ENCODE assay signal across 1 cellular context in the genomic region with DNA sequence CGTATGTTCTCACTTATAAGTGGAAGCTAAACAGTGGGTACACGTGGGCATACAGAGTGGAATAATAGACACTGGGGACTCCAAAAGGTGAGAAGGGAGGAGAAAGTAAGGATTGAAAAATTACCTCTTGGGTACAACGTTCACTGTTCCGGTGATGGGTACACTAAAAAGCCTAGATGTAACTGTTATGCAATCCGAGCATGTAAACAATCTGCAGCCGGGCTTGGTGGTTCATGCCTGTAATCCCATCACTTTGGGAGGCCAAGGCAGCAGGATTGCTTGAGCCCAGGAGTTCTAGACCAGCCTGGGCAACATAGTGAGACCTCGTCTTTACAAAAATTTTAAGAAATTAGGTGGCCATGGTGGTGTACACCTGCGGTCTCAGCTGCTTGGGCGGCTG.
A peak's percentile ranks its signal among the peaks of the same experiment; 100 is the strongest.
TF ChIP-seq lines count a peak whose summit lies in the region.

No MANE protein-coding gene starts in this region.

TF ChIP-seq in HepG2, 621 proteins besides CTCF, POLR2A, EP300 and RAD21 (continued from another document and continues in another):
- TF ChIP-seq, protein P1, sequence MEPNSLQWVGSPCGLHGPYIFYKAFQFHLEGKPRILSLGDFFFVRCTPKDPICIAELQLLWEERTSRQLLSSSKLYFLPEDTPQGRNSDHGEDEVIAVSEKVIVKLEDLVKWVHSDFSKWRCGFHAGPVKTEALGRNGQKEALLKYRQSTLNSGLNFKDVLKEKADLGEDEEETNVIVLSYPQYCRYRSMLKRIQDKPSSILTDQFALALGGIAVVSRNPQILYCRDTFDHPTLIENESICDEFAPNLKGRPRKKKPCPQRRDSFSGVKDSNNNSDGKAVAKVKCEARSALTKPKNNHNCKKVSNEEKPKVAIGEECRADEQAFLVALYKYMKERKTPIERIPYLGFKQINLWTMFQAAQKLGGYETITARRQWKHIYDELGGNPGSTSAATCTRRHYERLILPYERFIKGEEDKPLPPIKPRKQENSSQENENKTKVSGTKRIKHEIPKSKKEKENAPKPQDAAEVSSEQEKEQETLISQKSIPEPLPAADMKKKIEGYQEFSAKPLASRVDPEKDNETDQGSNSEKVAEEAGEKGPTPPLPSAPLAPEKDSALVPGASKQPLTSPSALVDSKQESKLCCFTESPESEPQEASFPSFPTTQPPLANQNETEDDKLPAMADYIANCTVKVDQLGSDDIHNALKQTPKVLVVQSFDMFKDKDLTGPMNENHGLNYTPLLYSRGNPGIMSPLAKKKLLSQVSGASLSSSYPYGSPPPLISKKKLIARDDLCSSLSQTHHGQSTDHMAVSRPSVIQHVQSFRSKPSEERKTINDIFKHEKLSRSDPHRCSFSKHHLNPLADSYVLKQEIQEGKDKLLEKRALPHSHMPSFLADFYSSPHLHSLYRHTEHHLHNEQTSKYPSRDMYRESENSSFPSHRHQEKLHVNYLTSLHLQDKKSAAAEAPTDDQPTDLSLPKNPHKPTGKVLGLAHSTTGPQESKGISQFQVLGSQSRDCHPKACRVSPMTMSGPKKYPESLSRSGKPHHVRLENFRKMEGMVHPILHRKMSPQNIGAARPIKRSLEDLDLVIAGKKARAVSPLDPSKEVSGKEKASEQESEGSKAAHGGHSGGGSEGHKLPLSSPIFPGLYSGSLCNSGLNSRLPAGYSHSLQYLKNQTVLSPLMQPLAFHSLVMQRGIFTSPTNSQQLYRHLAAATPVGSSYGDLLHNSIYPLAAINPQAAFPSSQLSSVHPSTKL (CRISPR knock-in tag; IDR thresholded peaks at IDR 0.05), result peak; percentile 90
- TF ChIP-seq HMG20A (CRISPR knock-in tag; IDR thresholded peaks at IDR 0.05; ENCODE audit: borderline replicate concordance) (peak; percentile 75; the same call in 1 of the 2 replicates), PTBP1 (IDR thresholded peaks at IDR 0.05; ENCODE audit: low read depth, low read length, poor library complexity, severe bottlenecking) (no peak), ONECUT2 (CRISPR knock-in tag; IDR thresholded peaks at IDR 0.05) (no peak), POLR2AphosphoS2 (IDR thresholded peaks at IDR 0.05; ENCODE audit: low read depth, low read length) (no peak), RARG (CRISPR knock-in tag; IDR thresholded peaks at IDR 0.05; ENCODE audit: low read depth) (no peak), ZFP36 (IDR thresholded peaks at IDR 0.05; ENCODE audit: borderline replicate concordance, low read depth, low read length, partially characterized antibody) (no peak), SOX6 (IDR thresholded peaks at IDR 0.05) (no peak), SOX6 (CRISPR knock-in tag; IDR thresholded peaks at IDR 0.05) (peak; percentile 62), MEIS2 (CRISPR knock-in tag; IDR thresholded peaks at IDR 0.05) (0 out of 2 replicates have a peak, but pooled peaks have one; percentile 42), ZNF501 (CRISPR knock-in tag; IDR thresholded peaks at IDR 0.05) (no peak), SNAI1 (CRISPR knock-in tag; IDR thresholded peaks at IDR 0.05; ENCODE audit: borderline replicate concordance) (no peak), TARDBP (CRISPR knock-in tag; IDR thresholded peaks at IDR 0.05) (no peak; the same call in 1 of the 2 replicates), PRMT3 (CRISPR knock-in tag; IDR thresholded peaks at IDR 0.05; ENCODE audit: borderline replicate concordance, low read depth) (no peak), ZNF138 (CRISPR knock-in tag; IDR thresholded peaks at IDR 0.05; ENCODE audit: low read depth) (no peak), ZNF724P (CRISPR knock-in tag; IDR thresholded peaks at IDR 0.05; ENCODE audit: borderline replicate concordance) (no peak), ZBTB1 (CRISPR knock-in tag; IDR thresholded peaks at IDR 0.05; ENCODE audit: borderline replicate concordance) (no peak), THAP11 (CRISPR knock-in tag; IDR thresholded peaks at IDR 0.05) (peak; percentile 31; the same call in 1 of the 2 replicates), MED13 (CRISPR knock-in tag; IDR thresholded peaks at IDR 0.05) (no peak), NCOA2 (CRISPR knock-in tag; IDR thresholded peaks at IDR 0.05) (peak; percentile 43; the same call in 1 of the 2 replicates), CHD4 (IDR thresholded peaks at IDR 0.05; ENCODE audit: borderline replicate concordance, low read length) (no peak), BHLHE40 (IDR thresholded peaks at IDR 0.05; ENCODE audit: low read length) (no peak), GFI1 (CRISPR knock-in tag; IDR thresholded peaks at IDR 0.05; ENCODE audit: borderline replicate concordance) (peak; percentile 41; the same call in 1 of the 2 replicates), ZNF30 (CRISPR knock-in tag; IDR thresholded peaks at IDR 0.05) (no peak), CREB1 (IDR thresholded peaks at IDR 0.05) (no peak), CREB1 (CRISPR knock-in tag; IDR thresholded peaks at IDR 0.05) (no peak), AHR (CRISPR knock-in tag; IDR thresholded peaks at IDR 0.05) (no peak), ZNF251 (CRISPR knock-in tag; IDR thresholded peaks at IDR 0.05) (no peak), TCF7 (IDR thresholded peaks at IDR 0.05; ENCODE audit: low read depth) (no peak), ZNF121 (CRISPR knock-in tag; IDR thresholded peaks at IDR 0.05) (peak; percentile 86), KMT2B (CRISPR knock-in tag; IDR thresholded peaks at IDR 0.05) (no peak), ZNF552 (CRISPR knock-in tag; IDR thresholded peaks at IDR 0.05; ENCODE audit: borderline replicate concordance) (no peak), CBFB (CRISPR knock-in tag; IDR thresholded peaks at IDR 0.05) (no peak), ZSCAN30 (CRISPR knock-in tag; IDR thresholded peaks at IDR 0.05) (0 out of 2 replicates have a peak, but pooled peaks have one; percentile 33), RCOR2 (CRISPR knock-in tag; IDR thresholded peaks at IDR 0.05) (peak; percentile 84), YEATS4 (CRISPR knock-in tag; IDR thresholded peaks at IDR 0.05; ENCODE audit: borderline replicate concordance) (no peak), SIX4 (CRISPR knock-in tag; IDR thresholded peaks at IDR 0.05) (no peak), FOXA3 (CRISPR knock-in tag; IDR thresholded peaks at IDR 0.05) (peak; percentile 85), ZNF547 (CRISPR knock-in tag; IDR thresholded peaks at IDR 0.05) (no peak), DR1 (CRISPR knock-in tag; IDR thresholded peaks at IDR 0.05) (no peak), ZNF629 (CRISPR knock-in tag; conservative IDR thresholded peaks at IDR 0.05) (peak; percentile 90), ZNF678 (CRISPR knock-in tag; IDR thresholded peaks at IDR 0.05) (no peak), MEF2D (CRISPR knock-in tag; IDR thresholded peaks at IDR 0.05) (no peak), ESRRA (CRISPR knock-in tag; IDR thresholded peaks at IDR 0.05; ENCODE audit: low read depth) (0 out of 2 replicates have a peak, but pooled peaks have one; percentile 44), HNF4G (IDR thresholded peaks at IDR 0.05; ENCODE audit: borderline replicate concordance, low read depth, low read length) (peak; percentile 55; the same call in 1 of the 2 replicates), HNF4G (CRISPR knock-in tag; IDR thresholded peaks at IDR 0.05; ENCODE audit: borderline replicate concordance, low read depth) (no peak), ZNF564 (CRISPR knock-in tag; IDR thresholded peaks at IDR 0.05) (no peak), ZNF709 (CRISPR knock-in tag; IDR thresholded peaks at IDR 0.05) (peak; percentile 54; the same call in 1 of the 2 replicates), SOX5 (CRISPR knock-in tag; IDR thresholded peaks at IDR 0.05; ENCODE audit: borderline replicate concordance) (peak; percentile 15; the same call in 1 of the 2 replicates), NFKBIZ (CRISPR knock-in tag; IDR thresholded peaks at IDR 0.05) (no peak), THYN1 (CRISPR knock-in tag; IDR thresholded peaks at IDR 0.05; ENCODE audit: borderline replicate concordance, low read depth) (no peak), ZNF230 (CRISPR knock-in tag; IDR thresholded peaks at IDR 0.05) (no peak), FOXJ3 (CRISPR knock-in tag; IDR thresholded peaks at IDR 0.05; ENCODE audit: borderline replicate concordance) (peak; percentile 82; the same call in 1 of the 2 replicates), HDAC1 (CRISPR knock-in tag; IDR thresholded peaks at IDR 0.05) (peak; percentile 71), PHF8 (CRISPR knock-in tag; IDR thresholded peaks at IDR 0.05) (no peak), FOXO1 (CRISPR knock-in tag; IDR thresholded peaks at IDR 0.05) (peak; percentile 84), GABPB1 (CRISPR knock-in tag; IDR thresholded peaks at IDR 0.05) (0 out of 2 replicates have a peak, but pooled peaks have one; percentile 15), HOXD1 (CRISPR knock-in tag; IDR thresholded peaks at IDR 0.05) (0 out of 2 replicates have a peak, but pooled peaks have one; percentile 42), SNAPC2 (CRISPR knock-in tag; IDR thresholded peaks at IDR 0.05) (no peak), ZSCAN25 (CRISPR knock-in tag; IDR thresholded peaks at IDR 0.05) (no peak), ELF1 (CRISPR knock-in tag; IDR thresholded peaks at IDR 0.05) (no peak), ZFP36L2 (CRISPR knock-in tag; IDR thresholded peaks at IDR 0.05) (no peak), BCL6 (CRISPR knock-in tag; IDR thresholded peaks at IDR 0.05) (peak; percentile 85), SETDB1 (CRISPR knock-in tag; IDR thresholded peaks at IDR 0.05; ENCODE audit: borderline replicate concordance) (no peak), ZNF776 (CRISPR knock-in tag; IDR thresholded peaks at IDR 0.05) (no peak)
- TF ChIP-seq, protein P2, sequence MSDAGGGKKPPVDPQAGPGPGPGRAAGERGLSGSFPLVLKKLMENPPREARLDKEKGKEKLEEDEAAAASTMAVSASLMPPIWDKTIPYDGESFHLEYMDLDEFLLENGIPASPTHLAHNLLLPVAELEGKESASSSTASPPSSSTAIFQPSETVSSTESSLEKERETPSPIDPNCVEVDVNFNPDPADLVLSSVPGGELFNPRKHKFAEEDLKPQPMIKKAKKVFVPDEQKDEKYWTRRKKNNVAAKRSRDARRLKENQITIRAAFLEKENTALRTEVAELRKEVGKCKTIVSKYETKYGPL (CRISPR knock-in tag; IDR thresholded peaks at IDR 0.05), result peak; percentile 95
- TF ChIP-seq, protein P3, sequence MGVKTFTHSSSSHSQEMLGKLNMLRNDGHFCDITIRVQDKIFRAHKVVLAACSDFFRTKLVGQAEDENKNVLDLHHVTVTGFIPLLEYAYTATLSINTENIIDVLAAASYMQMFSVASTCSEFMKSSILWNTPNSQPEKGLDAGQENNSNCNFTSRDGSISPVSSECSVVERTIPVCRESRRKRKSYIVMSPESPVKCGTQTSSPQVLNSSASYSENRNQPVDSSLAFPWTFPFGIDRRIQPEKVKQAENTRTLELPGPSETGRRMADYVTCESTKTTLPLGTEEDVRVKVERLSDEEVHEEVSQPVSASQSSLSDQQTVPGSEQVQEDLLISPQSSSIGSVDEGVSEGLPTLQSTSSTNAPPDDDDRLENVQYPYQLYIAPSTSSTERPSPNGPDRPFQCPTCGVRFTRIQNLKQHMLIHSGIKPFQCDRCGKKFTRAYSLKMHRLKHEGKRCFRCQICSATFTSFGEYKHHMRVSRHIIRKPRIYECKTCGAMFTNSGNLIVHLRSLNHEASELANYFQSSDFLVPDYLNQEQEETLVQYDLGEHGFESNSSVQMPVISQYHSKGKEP (CRISPR knock-in tag; IDR thresholded peaks at IDR 0.05), result no peak
- TF ChIP-seq, protein P4, sequence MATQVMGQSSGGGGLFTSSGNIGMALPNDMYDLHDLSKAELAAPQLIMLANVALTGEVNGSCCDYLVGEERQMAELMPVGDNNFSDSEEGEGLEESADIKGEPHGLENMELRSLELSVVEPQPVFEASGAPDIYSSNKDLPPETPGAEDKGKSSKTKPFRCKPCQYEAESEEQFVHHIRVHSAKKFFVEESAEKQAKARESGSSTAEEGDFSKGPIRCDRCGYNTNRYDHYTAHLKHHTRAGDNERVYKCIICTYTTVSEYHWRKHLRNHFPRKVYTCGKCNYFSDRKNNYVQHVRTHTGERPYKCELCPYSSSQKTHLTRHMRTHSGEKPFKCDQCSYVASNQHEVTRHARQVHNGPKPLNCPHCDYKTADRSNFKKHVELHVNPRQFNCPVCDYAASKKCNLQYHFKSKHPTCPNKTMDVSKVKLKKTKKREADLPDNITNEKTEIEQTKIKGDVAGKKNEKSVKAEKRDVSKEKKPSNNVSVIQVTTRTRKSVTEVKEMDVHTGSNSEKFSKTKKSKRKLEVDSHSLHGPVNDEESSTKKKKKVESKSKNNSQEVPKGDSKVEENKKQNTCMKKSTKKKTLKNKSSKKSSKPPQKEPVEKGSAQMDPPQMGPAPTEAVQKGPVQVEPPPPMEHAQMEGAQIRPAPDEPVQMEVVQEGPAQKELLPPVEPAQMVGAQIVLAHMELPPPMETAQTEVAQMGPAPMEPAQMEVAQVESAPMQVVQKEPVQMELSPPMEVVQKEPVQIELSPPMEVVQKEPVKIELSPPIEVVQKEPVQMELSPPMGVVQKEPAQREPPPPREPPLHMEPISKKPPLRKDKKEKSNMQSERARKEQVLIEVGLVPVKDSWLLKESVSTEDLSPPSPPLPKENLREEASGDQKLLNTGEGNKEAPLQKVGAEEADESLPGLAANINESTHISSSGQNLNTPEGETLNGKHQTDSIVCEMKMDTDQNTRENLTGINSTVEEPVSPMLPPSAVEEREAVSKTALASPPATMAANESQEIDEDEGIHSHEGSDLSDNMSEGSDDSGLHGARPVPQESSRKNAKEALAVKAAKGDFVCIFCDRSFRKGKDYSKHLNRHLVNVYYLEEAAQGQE (IDR thresholded peaks at IDR 0.05; ENCODE audit: borderline replicate concordance in 1 of 2, low read depth in 1 of 2, low read length in 2 of 2), result no peak
- TF ChIP-seq, protein P5, sequence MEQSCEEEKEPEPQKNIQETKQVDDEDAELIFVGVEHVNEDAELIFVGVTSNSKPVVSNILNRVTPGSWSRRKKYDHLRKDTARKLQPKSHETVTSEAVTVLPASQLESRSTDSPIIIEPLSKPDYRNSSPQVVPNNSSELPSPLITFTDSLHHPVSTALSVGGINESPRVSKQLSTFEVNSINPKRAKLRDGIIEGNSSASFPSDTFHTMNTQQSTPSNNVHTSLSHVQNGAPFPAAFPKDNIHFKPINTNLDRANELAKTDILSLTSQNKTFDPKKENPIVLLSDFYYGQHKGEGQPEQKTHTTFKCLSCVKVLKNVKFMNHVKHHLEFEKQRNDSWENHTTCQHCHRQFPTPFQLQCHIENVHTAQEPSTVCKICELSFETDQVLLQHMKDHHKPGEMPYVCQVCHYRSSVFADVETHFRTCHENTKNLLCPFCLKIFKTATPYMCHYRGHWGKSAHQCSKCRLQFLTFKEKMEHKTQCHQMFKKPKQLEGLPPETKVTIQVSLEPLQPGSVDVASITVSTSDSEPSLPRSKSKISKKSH (CRISPR knock-in tag; IDR thresholded peaks at IDR 0.05; ENCODE audit: borderline replicate concordance), result no peak
- TF ChIP-seq, protein P6, sequence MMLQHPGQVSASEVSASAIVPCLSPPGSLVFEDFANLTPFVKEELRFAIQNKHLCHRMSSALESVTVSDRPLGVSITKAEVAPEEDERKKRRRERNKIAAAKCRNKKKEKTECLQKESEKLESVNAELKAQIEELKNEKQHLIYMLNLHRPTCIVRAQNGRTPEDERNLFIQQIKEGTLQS (CRISPR knock-in tag; IDR thresholded peaks at IDR 0.05), result no peak
